1 cellular context compared by ENCODE assay signal in the genomic region with DNA sequence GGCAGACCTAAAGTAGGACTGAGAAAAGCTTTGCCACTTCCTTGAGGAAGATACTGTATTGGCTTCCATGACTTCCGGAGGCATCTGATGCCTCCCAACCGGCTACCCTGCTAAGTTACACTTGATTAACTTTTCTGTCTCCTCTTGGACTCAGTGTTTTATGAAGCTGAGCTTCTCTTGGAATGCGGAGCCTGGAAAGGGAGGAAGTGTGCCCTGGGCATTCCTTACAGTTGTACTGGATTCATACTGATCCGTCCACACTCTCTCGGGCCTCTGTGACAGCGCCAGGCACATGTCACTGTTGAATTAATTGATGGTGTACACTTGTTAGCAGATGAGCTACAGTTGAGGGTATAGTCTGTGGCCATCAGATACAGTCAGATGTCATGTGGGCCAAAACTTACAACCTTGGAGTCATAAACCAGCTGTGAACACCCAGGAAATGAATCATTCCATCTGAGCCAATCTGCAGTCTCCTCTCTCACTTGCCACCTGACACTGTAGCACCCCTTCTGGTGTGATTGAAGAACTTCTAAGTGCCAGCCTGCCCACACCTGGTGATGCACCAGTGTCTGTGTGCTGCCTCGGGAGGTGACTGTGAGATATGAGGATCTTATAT.
TF ChIP-seq lines count a peak whose summit lies in the region.

No MANE protein-coding gene starts in this region.

TF ChIP-seq in A549, 52 proteins besides CTCF, POLR2A, EP300 and RAD21 (continued from another document):
- TF ChIP-seq, protein P1, sequence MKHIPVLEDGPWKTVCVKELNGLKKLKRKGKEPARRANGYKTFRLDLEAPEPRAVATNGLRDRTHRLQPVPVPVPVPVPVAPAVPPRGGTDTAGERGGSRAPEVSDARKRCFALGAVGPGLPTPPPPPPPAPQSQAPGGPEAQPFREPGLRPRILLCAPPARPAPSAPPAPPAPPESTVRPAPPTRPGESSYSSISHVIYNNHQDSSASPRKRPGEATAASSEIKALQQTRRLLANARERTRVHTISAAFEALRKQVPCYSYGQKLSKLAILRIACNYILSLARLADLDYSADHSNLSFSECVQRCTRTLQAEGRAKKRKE (CRISPR knock-in tag; IDR thresholded peaks at IDR 0.05; ENCODE audit: low read depth), result no peak
- TF ChIP-seq NPAS2 (CRISPR knock-in tag; IDR thresholded peaks at IDR 0.05; ENCODE audit: borderline replicate concordance), result no peak
- TF ChIP-seq, protein P2, sequence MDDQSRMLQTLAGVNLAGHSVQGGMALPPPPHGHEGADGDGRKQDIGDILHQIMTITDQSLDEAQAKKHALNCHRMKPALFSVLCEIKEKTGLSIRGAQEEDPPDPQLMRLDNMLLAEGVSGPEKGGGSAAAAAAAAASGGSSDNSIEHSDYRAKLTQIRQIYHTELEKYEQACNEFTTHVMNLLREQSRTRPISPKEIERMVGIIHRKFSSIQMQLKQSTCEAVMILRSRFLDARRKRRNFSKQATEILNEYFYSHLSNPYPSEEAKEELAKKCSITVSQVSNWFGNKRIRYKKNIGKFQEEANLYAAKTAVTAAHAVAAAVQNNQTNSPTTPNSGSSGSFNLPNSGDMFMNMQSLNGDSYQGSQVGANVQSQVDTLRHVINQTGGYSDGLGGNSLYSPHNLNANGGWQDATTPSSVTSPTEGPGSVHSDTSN (IDR thresholded peaks at IDR 0.05), result no peak
- TF ChIP-seq SMC3 (IDR thresholded peaks at IDR 0.05), result no peak
- TF ChIP-seq, protein P3, sequence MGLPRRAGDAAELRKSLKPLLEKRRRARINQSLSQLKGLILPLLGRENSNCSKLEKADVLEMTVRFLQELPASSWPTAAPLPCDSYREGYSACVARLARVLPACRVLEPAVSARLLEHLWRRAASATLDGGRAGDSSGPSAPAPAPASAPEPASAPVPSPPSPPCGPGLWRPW (IDR thresholded peaks at IDR 0.05), result no peak
- TF ChIP-seq CBX8 (IDR thresholded peaks at IDR 0.05), result no peak
